Comparison of ENCODE assay signal across 17 cellular contexts in the genomic region with DNA sequence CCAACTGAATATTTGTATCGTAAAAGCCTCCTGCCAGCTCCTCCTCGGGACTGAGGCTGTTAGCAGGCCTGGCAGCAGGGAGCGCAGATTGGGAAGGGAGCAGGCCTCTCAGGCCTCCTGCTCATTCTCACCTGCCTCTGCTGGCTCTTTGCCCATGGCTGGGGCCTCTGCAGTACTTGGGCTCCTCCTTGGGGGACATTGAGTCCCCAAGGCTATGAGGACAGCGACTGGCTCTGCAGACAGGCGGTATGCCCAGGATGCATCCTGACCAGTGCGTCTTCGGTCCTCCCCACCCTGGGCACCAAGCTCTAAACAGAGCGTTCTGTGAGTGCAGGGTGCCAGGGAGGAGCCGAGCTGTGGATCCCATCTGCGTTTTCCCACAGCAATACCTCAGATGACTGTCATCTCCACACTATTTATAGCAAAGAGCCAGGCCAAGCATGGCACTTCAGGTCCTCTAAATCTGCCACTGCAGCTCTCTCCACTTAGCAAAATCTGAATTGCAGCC. TPM values are rescaled to one million over a fixed set of nuclear protein-coding genes. Genes with fewer than 3 reads are reported as not detected.
A peak's percentile ranks its signal among the peaks of the same experiment; 100 is the strongest.
DNase-seq lines count a peak whose midpoint lies in the region; ATAC-seq and TF ChIP-seq lines count a peak whose summit lies in the region.
"Had no signal": no experiment of that assay in that cellular context is flagged by ENCODE, and none has a peak within 500 bp of the region (broad histone marks: within the 10 kb centered on the region; RNA-seq: fewer than 3 reads in every experiment).

No MANE protein-coding gene starts in this region.

- WGBS in right cardiac atrium = 64% methylated on average over 10 of the region's 10 CpGs
- WGBS in spleen, 5 donors = 83 to 99% (median 89%) methylated on average over 10 of the region's 10 CpGs

- peak; percentile 50 to 75 for ATAC-seq in right cardiac atrium
- ATAC-seq: activated CD4-positive, CD25-positive, alpha-beta regulatory T cell treated with anti-CD3 and anti-CD28 coated beads, Interleukin-2, amount 50 U/mL, for 24 hours; GM12878 had no signal

- no peaks in the 10 kb centered on the region for H3K9me3 ChIP-seq in SJCRH30 (replicated peaks)
- no peaks in the 10 kb centered on the region for H3K9me3 ChIP-seq in right cardiac atrium (ENCODE audit: control insufficient read depth, low read length)
- no peaks in the 10 kb centered on the region for H3K9me3 ChIP-seq in tibial artery
- no peaks in the 10 kb centered on the region for H3K9me3 ChIP-seq in spleen
- H3K9me3 ChIP-seq: vagina had no signal

- H3K36me3 ChIP-seq in SJCRH30 (no peaks in the 10 kb centered on the region), tibial artery (peaks cover 21 to 52% (median 27%) of the 10 kb centered on the region in 3 donors), spleen (peaks cover 0 to 10% (median 0%) of the 10 kb centered on the region in 6 donors)

- POLR2A ChIA-PET in activated CD4-positive, alpha-beta memory T cell treated with anti-CD3 and anti-CD28 coated beads for 36 hours (lab: Charles Lee) = no interaction called here

- CTCF ChIA-PET in activated CD4-positive, alpha-beta memory T cell treated with anti-CD3 and anti-CD28 coated beads for 36 hours (lab: Charles Lee) = interaction anchor here (0.9 to 10.1 kb wide), 3 partner anchors 21 to 126 kb away, joined by 3 to 225 read pairs (median 12); no protein-coding TSS in a partner anchor

- H3K27me3 Mint-ChIP-seq in activated CD4-positive, alpha-beta memory T cell treated with anti-CD3 and anti-CD28 coated beads for 36 hours = peaks cover 3% of the 10 kb centered on the region

- intact Hi-C loops in right cardiac atrium (cut with DNase I) (loop anchor here in 3 of 4 donors (10.0 kb wide), 1 partner anchor 90 kb away; a partner anchor contains a TSS), tibial artery (cut with DNase I; ENCODE audit: low total_unique reads) (no loop called here), spleen (cut with DNase I; ENCODE audit: low total_unique reads) (no loop called here)
- intact Hi-C loops in activated CD4-positive, alpha-beta memory T cell treated with anti-CD3 and anti-CD28 coated beads for 36 hours (cut with micrococcal nuclease) = loop anchor here (10.0 kb wide), 1 partner anchor 90 kb away; a partner anchor contains a TSS

- H3K36me3 Mint-ChIP-seq in activated CD4-positive, alpha-beta memory T cell treated with anti-CD3 and anti-CD28 coated beads for 36 hours = peaks cover 2% of the 10 kb centered on the region

- H3K27me3 ChIP-seq in SJCRH30 (no peaks in the 10 kb centered on the region), right cardiac atrium (ENCODE audit: control insufficient read depth, insufficient read depth) (no peaks in the 10 kb centered on the region), tibial artery (no peaks in the 10 kb centered on the region), spleen (replicated peaks in 1 of 7) (peaks cover 0 to 8% (median 0%) of the 10 kb centered on the region in 7 donors)
- H3K27me3 ChIP-seq: vagina had no signal

- no peaks in the 10 kb centered on the region for H3K9me3 Mint-ChIP-seq in activated CD4-positive, alpha-beta memory T cell treated with anti-CD3 and anti-CD28 coated beads for 36 hours
- H3K9me3 Mint-ChIP-seq: nephron had no signal

- H3K4me3 ChIP-seq in SJCRH30 (no peak overlapping the region), right cardiac atrium (ENCODE audit: low read length) (no peak overlapping the region), tibial artery (no peak overlapping the region), spleen (no peak overlapping the region)
- H3K4me3 ChIP-seq: GM12878, vagina had no signal

- H3K27ac Mint-ChIP-seq in activated CD4-positive, alpha-beta memory T cell treated with anti-CD3 and anti-CD28 coated beads for 36 hours = no peak overlapping the region
- H3K27ac Mint-ChIP-seq: nephron had no signal

- TF ChIP-seq POLR2A in spleen (IDR thresholded peaks at IDR 0.05) = no peak

- peak; percentile 50 to 68 for DNase-seq in NCI-H2081 (lab: John Stamatoyannopoulos, UW)
- no peak for DNase-seq in NCI-H2081 treated with DMSO at 0.1 percent for 48 hours (lab: John Stamatoyannopoulos, UW)
- peak; percentile 34 to 46 for DNase-seq in SJCRH30
- peak; percentile 34 to 80 (median 80) for DNase-seq in right cardiac atrium
- no peak for DNase-seq in tibial artery
- no peak for DNase-seq in spleen
- DNase-seq in HuH-7 (ENCODE audit: low spot score) = no peak
- DNase-seq in activated CD4-positive, alpha-beta memory T cell treated with anti-CD3 and anti-CD28 coated beads for 36 hours = no peak
- DNase-seq: activated T-cell treated with anti-CD3 and anti-CD28 coated beads, Interleukin-2, amount 50 U/mL, for 48 hours; amniotic stem cell; effector CD4-positive, alpha-beta T cell; kidney had no signal

- no peak overlapping the region for H3K4me3 Mint-ChIP-seq in activated CD4-positive, alpha-beta memory T cell treated with anti-CD3 and anti-CD28 coated beads for 36 hours
- H3K4me3 Mint-ChIP-seq: nephron had no signal

- peaks cover 6% of the 10 kb centered on the region for H3K4me1 Mint-ChIP-seq in activated CD4-positive, alpha-beta memory T cell treated with anti-CD3 and anti-CD28 coated beads for 36 hours (ENCODE audit: low read depth)

- H3K4me1 ChIP-seq in SJCRH30 = no peaks in the 10 kb centered on the region
- peaks cover 7% of the 10 kb centered on the region for H3K4me1 ChIP-seq in right cardiac atrium (ENCODE audit: control insufficient read depth, insufficient read depth, low read length)
- peaks cover 0 to 61% (median 43%) of the 10 kb centered on the region in 4 donors for H3K4me1 ChIP-seq in tibial artery
- peaks cover 0 to 10% (median 6%) of the 10 kb centered on the region in 6 donors for H3K4me1 ChIP-seq in spleen

- H3K27ac ChIP-seq in SJCRH30 (no peak overlapping the region), right cardiac atrium (ENCODE audit: low read length) (peak overlapping the region; percentile 54), tibial artery (peak overlapping the region; percentile 78 to 82), spleen (no peak overlapping the region)
- H3K27ac ChIP-seq: HL-60 had no signal

- TF ChIP-seq CTCF in tibial artery (IDR thresholded peaks at IDR 0.05) = no peak
- TF ChIP-seq CTCF in spleen (IDR thresholded peaks at IDR 0.05 in 8 of 11, conservative IDR thresholded peaks at IDR 0.05 in 3 of 11) = no peak

RNA-seq across cellular contexts. Expression of a gene that starts 38.7 kb away (rescaled TPM):
- total RNA-seq in SJCRH30 (2014; rRNA removed; shearing (Covaris generic)) = 36.3 and 42.7 TPM in 2 replicates
- total RNA-seq in right cardiac atrium (10 to 100 TPM; 19.4 to 29.5 (median 24.6) TPM), spleen (10 to 100 TPM; 17.4 to 31.0 (median 19.2) TPM)
- polyA plus RNA-seq in right cardiac atrium (14.0 TPM), spleen (10 to 100 TPM in 2 of 3 donors, 1 to 10 TPM in 1; 8.1 to 10.4 (median 10.4) TPM)
- total RNA-seq in activated CD4-positive, alpha-beta memory T cell treated with anti-CD3 and anti-CD28 coated beads for 36 hours = 10 to 100 TPM; 10.3 to 13.4 TPM

RNA-seq across cellular contexts. Expression of a gene that starts 39.2 kb away (rescaled TPM):
- total RNA-seq in SJCRH30 (2014; rRNA removed; shearing (Covaris generic)) = 126 TPM in 2 replicates
- total RNA-seq in right cardiac atrium (10 to 100 TPM; 18.7 to 27.7 (median 19.6) TPM), spleen (10 to 100 TPM; 17.7 to 30.6 (median 27.3) TPM)
- polyA plus RNA-seq in right cardiac atrium (10.3 TPM), spleen (10 to 100 TPM in 1 of 3 donors, 1 to 10 TPM in 2; 6.5 to 10.8 (median 8.2) TPM)
- 10 to 100 TPM; 43.4 to 47.2 TPM for total RNA-seq in activated CD4-positive, alpha-beta memory T cell treated with anti-CD3 and anti-CD28 coated beads for 36 hours

Comparison
In these comparisons a context has a peak if more than half of its experiments do, and no peak if none do; other contexts are left out.
1. DNase-seq: peak in NCI-H2081 (2 of 2), SJCRH30 (2 of 2) and right cardiac atrium (3 of 3); none in NCI-H2081 treated with DMSO at 0.1 percent for 48 hours (single experiment), tibial artery (0 of 2), spleen (single experiment), HuH-7 (single experiment) and activated CD4-positive, alpha-beta memory T cell treated with anti-CD3 and anti-CD28 coated beads for 36 hours (single experiment).
2. H3K27ac ChIP-seq: peak in right cardiac atrium (single experiment) and tibial artery (2 of 2); none in SJCRH30 (single experiment) and spleen (0 of 8).
3. intact Hi-C loops: an anchor here in right cardiac atrium (10.0 kb wide) and activated CD4-positive, alpha-beta memory T cell treated with anti-CD3 and anti-CD28 coated beads for 36 hours (10.0 kb wide); none called in tibial artery and spleen.